In the genomic region with DNA sequence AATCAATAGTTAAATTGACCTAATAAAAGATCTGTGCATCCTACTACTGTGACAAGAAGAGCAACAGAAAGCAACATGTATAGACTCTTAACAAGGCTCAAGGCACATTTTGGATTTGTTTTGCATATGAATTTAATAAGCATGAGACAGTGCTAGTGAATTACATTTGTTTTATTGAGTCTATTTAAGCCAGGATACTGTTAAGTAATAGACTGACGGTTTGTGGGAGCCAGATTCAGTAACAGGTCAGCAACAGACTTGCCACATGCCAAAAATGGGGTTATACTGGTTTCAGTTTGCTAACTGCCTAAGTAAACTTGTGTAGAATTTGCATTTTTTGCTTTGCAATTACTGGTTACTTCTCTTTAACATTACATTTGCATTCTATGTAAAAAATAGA, we compare ENCODE assay signal across 8 cellular contexts. TPM values are rescaled to one million over a fixed set of nuclear protein-coding genes. Genes with fewer than 3 reads are reported as not detected.
A peak's percentile ranks its signal among the peaks of the same experiment; 100 is the strongest.
DNase-seq lines count a peak whose midpoint lies in the region; ATAC-seq and TF ChIP-seq lines count a peak whose summit lies in the region.

No MANE protein-coding gene starts in this region.

- H3K27ac Mint-ChIP-seq in memory B cell, result peak overlapping the region; percentile 79

- no peaks in the 10 kb centered on the region for H3K27me3 ChIP-seq in testis
- no peaks in the 10 kb centered on the region for H3K27me3 ChIP-seq in prostate gland (replicated peaks; ENCODE audit: insufficient read depth)
- H3K27me3 ChIP-seq in colonic mucosa, result no peaks in the 10 kb centered on the region

- H3K4me1 ChIP-seq in testis (peaks cover 26% of the 10 kb centered on the region), prostate gland (replicated peaks) (no peaks in the 10 kb centered on the region), colonic mucosa (no peaks in the 10 kb centered on the region)

- no peaks in the 10 kb centered on the region for H3K27me3 Mint-ChIP-seq in memory B cell

- peaks cover 15% of the 10 kb centered on the region for H3K36me3 Mint-ChIP-seq in memory B cell

- H3K9me3 ChIP-seq in SK-N-MC (ENCODE audit: low read depth, low read length) (0 out of 2 replicates have a peak, but pooled peaks cover 4% of the 10 kb centered on the region), testis (no peaks in the 10 kb centered on the region), prostate gland (no peaks in the 10 kb centered on the region), colonic mucosa (no peaks in the 10 kb centered on the region)

- peak overlapping the region; percentile 43 for H3K4me3 Mint-ChIP-seq in memory B cell

- WGBS in testis, 2 donors, result 26 to 36% methylated on average over 1 of the region's 1 CpG
- WGBS in prostate gland, result 7% methylated on average over 1 of the region's 1 CpG

- H3K9ac ChIP-seq in SK-N-MC (ENCODE audit: insufficient read length), result no peak overlapping the region
- H3K9ac ChIP-seq in colonic mucosa (ENCODE audit: low read depth in 2 of 2, low read length in 2 of 2), result no peak overlapping the region

- H3K36me3 ChIP-seq in SK-N-MC (ENCODE audit: insufficient read depth, low read length) (peaks cover 41% of the 10 kb centered on the region), testis (ENCODE audit: low read depth, missing control alignments) (no peaks in the 10 kb centered on the region), prostate gland (no peaks in the 10 kb centered on the region), colonic mucosa (no peaks in the 10 kb centered on the region)

- DNase-seq in SK-N-MC (ENCODE audit: low read depth, low spot score) (no peak), memory B cell (ENCODE audit: low spot score in 2 of 2) (no peak), testis (no peak), prostate gland (ENCODE audit: low spot score) (no peak), colonic mucosa (no peak), COLO668 (lab: John Stamatoyannopoulos, UW; ENCODE audit: unreplicated experiment) (no peak)

- H3K4me3 ChIP-seq in SK-N-MC (no peak overlapping the region), testis (no peak overlapping the region), prostate gland (no peak overlapping the region), colonic mucosa (no peak overlapping the region)

- peaks cover 2% of the 10 kb centered on the region for H3K9me3 Mint-ChIP-seq in memory B cell

- H3K27ac ChIP-seq in SK-N-MC, result peak overlapping the region; percentile 40
- H3K27ac ChIP-seq in testis, result no peak overlapping the region
- no peak overlapping the region for H3K27ac ChIP-seq in prostate gland
- no peak overlapping the region for H3K27ac ChIP-seq in colonic mucosa

- TF ChIP-seq POLR2A in testis (IDR thresholded peaks at IDR 0.05) (no peak), prostate gland (IDR thresholded peaks at IDR 0.05) (no peak)

- ATAC-seq in GM18519 (IDR thresholded peaks at IDR 0.05; ENCODE audit: low FRiP score, unreplicated experiment) (peak; percentile 35), HG02623 (IDR thresholded peaks at IDR 0.05; ENCODE audit: unreplicated experiment) (peak; percentile 46), memory B cell (ENCODE audit: low read depth) (peak; percentile 66)

- TF ChIP-seq CTCF in testis (IDR thresholded peaks at IDR 0.05) (no peak), prostate gland (IDR thresholded peaks at IDR 0.05) (no peak), colonic mucosa (IDR thresholded peaks at IDR 0.05) (no peak)

- peaks cover 53% of the 10 kb centered on the region for H3K4me1 Mint-ChIP-seq in memory B cell

- intact Hi-C loops in testis (cut with DNase I; ENCODE audit: low total_unique reads), result no loop called here
- intact Hi-C loops in prostate gland (cut with DNase I), result no loop called here
- intact Hi-C loops in colonic mucosa (cut with DNase I), result no loop called here

RNA-seq across cellular contexts. Expression of gene MBNL1, which starts 54.0 kb away (rescaled TPM):
- total RNA-seq in testis (100 to 1,000 TPM; 145 to 167 TPM), prostate gland (100 to 1,000 TPM; 131 to 226 TPM), colonic mucosa (100 to 1,000 TPM; 149 to 191 TPM)
- polyA plus RNA-seq in testis (ENCODE audit: insufficient read depth, low read depth, low replicate concordance), result 36.5 TPM
